28 cellular contexts compared by ENCODE assay signal in the genomic region with DNA sequence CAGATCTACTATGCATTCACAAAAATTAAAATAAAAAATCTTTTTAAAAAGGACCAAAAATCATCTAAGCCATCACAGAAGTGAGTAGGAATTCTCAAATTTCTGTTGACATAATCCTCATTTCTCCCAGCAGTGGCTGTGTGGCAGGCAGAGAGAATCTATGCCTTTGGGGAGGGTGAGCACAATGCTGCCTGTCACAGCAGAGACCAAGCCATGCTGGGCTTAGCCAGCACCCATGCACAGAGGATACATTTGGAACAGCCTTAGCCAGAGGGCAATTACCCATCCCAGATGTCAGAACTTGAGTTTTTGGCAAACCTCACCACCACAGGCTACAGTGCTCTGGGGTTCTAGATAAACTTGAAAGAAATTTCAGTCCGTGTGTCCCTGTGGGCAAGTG.
"Had no signal": no experiment of that assay in that cellular context is flagged by ENCODE, and none has a peak within 500 bp of the region (broad histone marks: within the 10 kb centered on the region; RNA-seq: fewer than 3 reads in every experiment).

No MANE protein-coding gene starts in this region.

- ATAC-seq: activated CD4-positive, CD25-positive, alpha-beta regulatory T cell treated with anti-CD3 and anti-CD28 coated beads, Interleukin-2, amount 50 U/mL, for 24 hours; activated CD8-positive, alpha-beta T cell treated with anti-CD3 and anti-CD28 coated beads for 36 hours; activated T-cell treated with anti-CD3 and anti-CD28 coated beads, Interleukin-2, amount 50 U/mL, for 4 hours; activated T-helper 17 cell treated with anti-CD3 and anti-CD28 coated beads, Interleukin-2, amount 50 U/mL, for 72 hours; effector memory CD8-positive, alpha-beta T cell; T-helper 17 cell had no signal

- H3K9me3 ChIP-seq: esophagus muscularis mucosa had no signal

- H3K4me3 Mint-ChIP-seq: activated B cell treated with CpG ODN at 0.5 μM for 24 hours; activated CD8-positive, alpha-beta T cell treated with anti-CD3 and anti-CD28 coated beads for 36 hours; activated naive CD8-positive, alpha-beta T cell; activated T-cell treated with anti-CD3 and anti-CD28 coated beads, Interleukin-2, amount 50 U/mL, for 4 hours; activated T-helper 17 cell treated with anti-CD3 and anti-CD28 coated beads, Interleukin-2, amount 50 U/mL, for 72 hours; effector memory CD8-positive, alpha-beta T cell; T-helper 17 cell; T-helper 2 cell treated with Interferon-gamma antibody and Interleukin-4, amounts not matched to agents 5 μg/mL and 100 μg/mL, for 36 hours had no signal

- H3K36me3 Mint-ChIP-seq: activated naive CD8-positive, alpha-beta T cell had no signal

- H3K27me3 ChIP-seq: brain microvascular endothelial cell, esophagus muscularis mucosa had no signal

- DNase-seq: activated B cell treated with CpG ODN at 0.5 μM for 24 hours; activated CD4-positive, alpha-beta T cell treated with anti-CD3 and anti-CD28 coated beads for 48 hours; activated CD4-positive, alpha-beta T cell treated with anti-CD3 and anti-CD28 coated beads, Interleukin-2, amount 50 U/mL, for 1 hour; activated CD4-positive, alpha-beta T cell treated with anti-CD3 and anti-CD28 coated beads, Interleukin-2, amount 50 U/mL, for 48 hours; activated CD8-positive, alpha-beta memory T cell treated with anti-CD3 and anti-CD28 coated beads for 24 hours; activated CD8-positive, alpha-beta T cell treated with anti-CD3 and anti-CD28 coated beads for 36 hours; activated effector memory CD4-positive, alpha-beta T cell treated with Interleukin-2 at 50 U/mL for 16 hours; activated gamma-delta T cell treated with Interleukin-2 at 50 U/mL for 16 hours; activated naive CD4-positive, alpha-beta T cell treated with anti-CD3 and anti-CD28 coated beads, Interleukin-2, amount 50 U/mL, for 16 hours; activated naive CD4-positive, alpha-beta T cell treated with Interleukin-2 at 50 U/mL for 16 hours; activated T-cell treated with anti-CD3 and anti-CD28 coated beads, Interleukin-2, amount 50 U/mL, for 4 hours; amniotic stem cell; anterior cingulate cortex; brain microvascular endothelial cell; cortex of kidney; dermis blood vessel endothelial cell; effector CD4-positive, alpha-beta T cell; effector memory CD8-positive, alpha-beta T cell; erythroblast; head of caudate nucleus; T-helper 17 cell; T1000; WERI-Rb-1 had no signal

- H3K4me1 ChIP-seq: esophagus muscularis mucosa had no signal

- H3K27me3 Mint-ChIP-seq: activated B cell treated with CpG ODN at 0.5 μM for 24 hours; activated CD8-positive, alpha-beta T cell treated with anti-CD3 and anti-CD28 coated beads for 36 hours; activated naive CD8-positive, alpha-beta T cell; activated T-helper 17 cell treated with anti-CD3 and anti-CD28 coated beads, Interleukin-2, amount 50 U/mL, for 72 hours; effector memory CD8-positive, alpha-beta T cell; T-helper 17 cell had no signal

- H3K4me3 ChIP-seq: esophagus muscularis mucosa had no signal

- H3K27ac Mint-ChIP-seq: activated B cell treated with CpG ODN at 0.5 μM for 24 hours; activated CD8-positive, alpha-beta T cell treated with anti-CD3 and anti-CD28 coated beads for 36 hours; activated naive CD8-positive, alpha-beta T cell; activated T-helper 17 cell treated with anti-CD3 and anti-CD28 coated beads, Interleukin-2, amount 50 U/mL, for 72 hours; effector memory CD8-positive, alpha-beta T cell; T-helper 17 cell; T-helper 2 cell treated with Interferon-gamma antibody and Interleukin-4, amounts not matched to agents 5 μg/mL and 100 μg/mL, for 36 hours had no signal

- H3K36me3 ChIP-seq: brain microvascular endothelial cell, esophagus muscularis mucosa, WERI-Rb-1 had no signal

- H3K27ac ChIP-seq: brain microvascular endothelial cell, esophagus muscularis mucosa, WERI-Rb-1 had no signal

- H3K4me1 Mint-ChIP-seq: activated B cell treated with CpG ODN at 0.5 μM for 24 hours; activated T-helper 17 cell treated with anti-CD3 and anti-CD28 coated beads, Interleukin-2, amount 50 U/mL, for 72 hours; T-helper 17 cell had no signal
